Comparison of ENCODE assay signal across 8 cellular contexts in genomic region chr17:44308320-44308818, GRCh38. TPM values are rescaled to one million over a fixed set of nuclear protein-coding genes. Genes with fewer than 3 reads are reported as not detected.
A peak's percentile ranks its signal among the peaks of the same experiment; 100 is the strongest.
DNase-seq lines count a peak whose midpoint lies in the region; ATAC-seq, FAIRE-seq and TF ChIP-seq lines count a peak whose summit lies in the region.

RUNDC3A (plus strand) TSS chr17:44308601; CDS start chr17:44308833, 232 bp downstream.

- no peak within 1 kb of the TSS for H3K27ac Mint-ChIP-seq in activated CD4-positive, alpha-beta memory T cell treated with anti-CD3 and anti-CD28 coated beads, Interleukin-2, amount 10 ng/mL, durations not matched to agents 7 days and 5 days

- H3K36me3 Mint-ChIP-seq in activated CD4-positive, alpha-beta memory T cell treated with anti-CD3 and anti-CD28 coated beads, Interleukin-2, amount 10 ng/mL, durations not matched to agents 7 days and 5 days (ENCODE audit: low read depth), result no peaks in the 10 kb centered on the region

- no peak within 1 kb of the TSS for H3K4me3 Mint-ChIP-seq in activated CD4-positive, alpha-beta memory T cell treated with anti-CD3 and anti-CD28 coated beads, Interleukin-2, amount 10 ng/mL, durations not matched to agents 7 days and 5 days

- DNase-seq in AG08396 (ENCODE audit: low spot score) (peak; percentile 98), HFF-Myc (ENCODE audit: extremely low read depth, low read depth) (no peak), NCI-H524 (lab: John Stamatoyannopoulos, UW) (peak; percentile 94 to 96), dermis microvascular lymphatic vessel endothelial cell (ENCODE audit: low read depth in 2 of 2) (peak; percentile 41 to 81), HepG2 (ENCODE audit: low spot score) (peak; percentile 59)
- peak; percentile 80 for DNase-seq in activated CD4-positive, alpha-beta memory T cell treated with anti-CD3 and anti-CD28 coated beads, Interleukin-2, amount 10 ng/mL, durations not matched to agents 7 days and 5 days
- peak; percentile 85 to 87 for DNase-seq in stimulated activated CD4-positive, alpha-beta T cell treated with anti-CD3 and anti-CD28 coated beads, Interleukin-2, amount 100 ng/mL, for 24 hours

- ATAC-seq in HepG2 (peak; percentile 69), GM18519 (IDR thresholded peaks at IDR 0.05; ENCODE audit: low FRiP score, unreplicated experiment) (no peak)

- TF ChIP-seq EP300 in HepG2 (IDR thresholded peaks at IDR 0.05; ENCODE audit: low read depth in 2 of 2, low read length in 2 of 2), result no peak
- no peak; the same call in 1 of the 2 replicates for TF ChIP-seq EP300 in HepG2 (CRISPR knock-in tag; IDR thresholded peaks at IDR 0.05; ENCODE audit: borderline replicate concordance)

- FAIRE-seq in HepG2 (lab: Jason Lieb, UNC), result no peak

- H3K4me3 ChIP-seq in HFF-Myc (replicated peaks; ENCODE audit: low read depth, low read length), result peak within 1 kb of the TSS; percentile 19; the same call in 1 of the 2 replicates
- peak within 1 kb of the TSS; percentile 38 to 68 (median 58); a peak in 4 of 6 replicates for H3K4me3 ChIP-seq in HepG2 (replicated peaks in 1 of 3; ENCODE audit: insufficient read depth in 1 of 3, low read depth in 2 of 3, low read length in 3 of 3)

- in situ Hi-C loops in HepG2 (cut with HindIII; ENCODE audit: extremely low pct_ligation_motif_present, low pct_unique_long_range_greater_than_20kb), result no loop called here

- TF ChIP-seq CTCF in HFF-Myc (IDR thresholded peaks at IDR 0.05; ENCODE audit: low read depth, low read length, missing control alignments), result no peak
- no peak for TF ChIP-seq CTCF in HepG2 (CRISPR knock-in tag; IDR thresholded peaks at IDR 0.05)

- no peak within 1 kb of the TSS for H2AFZ ChIP-seq in HepG2 (ENCODE audit: low read length)

- peaks cover 44% of the 10 kb centered on the region for H3K4me1 ChIP-seq in HepG2 (ENCODE audit: insufficient read depth, low read length)

- H3K4me2 ChIP-seq in HepG2 (ENCODE audit: low read depth, low read length), result peak within 1 kb of the TSS; percentile 80

- peaks cover 41% of the 10 kb centered on the region for H3K27me3 Mint-ChIP-seq in activated CD4-positive, alpha-beta memory T cell treated with anti-CD3 and anti-CD28 coated beads, Interleukin-2, amount 10 ng/mL, durations not matched to agents 7 days and 5 days

- no TSS peak for BruUV-seq in HepG2 (replicated peaks; lab: Mats Ljungman, UMichigan)

- no peaks in the 10 kb centered on the region for H3K36me3 ChIP-seq in HepG2 (replicated peaks in 1 of 2; ENCODE audit: control insufficient read depth in 1 of 2, insufficient read depth in 2 of 2, low read length in 2 of 2)

- no peaks in the 10 kb centered on the region for H3K79me2 ChIP-seq in HepG2 (ENCODE audit: insufficient read depth, low read length)

- H3K27me3 ChIP-seq in HepG2 (ENCODE audit: control insufficient read depth in 1 of 2, insufficient read depth in 2 of 2, low read length in 2 of 2), result peaks cover 1 to 26% of the 10 kb centered on the region in 2 experiments; a peak in 4 of 5 replicates

- H3K27ac ChIP-seq in HepG2 (ENCODE audit: extremely low read length, insufficient read depth, low read length), result no peak within 1 kb of the TSS

- no peaks in the 10 kb centered on the region for H3K9me3 ChIP-seq in HepG2 (ENCODE audit: low read length)

- no peak within 1 kb of the TSS for H3K9ac ChIP-seq in HepG2 (ENCODE audit: insufficient read depth, low read depth, low read length)

- WGBS in HepG2 (ENCODE audit: low lambda C conversion rate), result 4% methylated on average over 15 of the region's 39 CpGs

- intact Hi-C loops in HepG2 (cut with micrococcal nuclease; ENCODE audit: unreplicated experiment), result no loop called here

- no peaks in the 10 kb centered on the region for H4K20me1 ChIP-seq in HepG2 (ENCODE audit: insufficient read depth, low read length)

- CTCF ChIA-PET in activated CD4-positive, alpha-beta memory T cell treated with anti-CD3 and anti-CD28 coated beads, Interleukin-2, amount 10 ng/mL, durations not matched to agents 7 days and 5 days (lab: Charles Lee), result no interaction called here
- CTCF ChIA-PET in HepG2 (lab: Yijun Ruan, JAX; ENCODE audit: low intra/inter-chr PET ratio, low total read pairs), result no interaction called here

- H3K9me3 Mint-ChIP-seq in activated CD4-positive, alpha-beta memory T cell treated with anti-CD3 and anti-CD28 coated beads, Interleukin-2, amount 10 ng/mL, durations not matched to agents 7 days and 5 days, result no peaks in the 10 kb centered on the region

- 0 out of 2 replicates have a peak, but pooled peaks have one; percentile 19 for TF ChIP-seq RAD21 in HepG2 (CRISPR knock-in tag; IDR thresholded peaks at IDR 0.05)

- POLR2A ChIA-PET in activated CD4-positive, alpha-beta memory T cell treated with anti-CD3 and anti-CD28 coated beads, Interleukin-2, amount 10 ng/mL, durations not matched to agents 7 days and 5 days (lab: Charles Lee), result no interaction called here
- POLR2A ChIA-PET in HepG2 (lab: Yijun Ruan, JAX), result interaction anchor here (0.6 to 1.2 kb wide), 6 partner anchors 10 to 109 kb away, joined by 3 to 6 read pairs (median 3); partner anchors contain the start of genes ATXN7L3 and GRN

- H3K4me1 Mint-ChIP-seq in activated CD4-positive, alpha-beta memory T cell treated with anti-CD3 and anti-CD28 coated beads, Interleukin-2, amount 10 ng/mL, durations not matched to agents 7 days and 5 days, result peaks cover 22% of the 10 kb centered on the region

- no peak for TF ChIP-seq POLR2A in HepG2 (IDR thresholded peaks at IDR 0.05; ENCODE audit: insufficient read depth in 1 of 2, low read depth in 2 of 2, low read length in 2 of 2)

TF ChIP-seq in HepG2, 621 proteins besides CTCF, POLR2A, EP300 and RAD21 (continues in another document):
- TF ChIP-seq ZNF775 (CRISPR knock-in tag; IDR thresholded peaks at IDR 0.05; ENCODE audit: borderline replicate concordance), result no peak
- peak; percentile 72; the same call in 1 of the 2 replicates for TF ChIP-seq MTF1 (CRISPR knock-in tag; IDR thresholded peaks at IDR 0.05)
- no peak for TF ChIP-seq KDM1A (CRISPR knock-in tag; IDR thresholded peaks at IDR 0.05)
- 0 out of 2 replicates have a peak, but pooled peaks have one; percentile 23 for TF ChIP-seq ZSCAN31 (CRISPR knock-in tag; IDR thresholded peaks at IDR 0.05; ENCODE audit: low read depth)
- peak; percentile 40; the same call in 1 of the 2 replicates for TF ChIP-seq ETV5 (CRISPR knock-in tag; IDR thresholded peaks at IDR 0.05; ENCODE audit: borderline replicate concordance)
- TF ChIP-seq ZSCAN30 (CRISPR knock-in tag; IDR thresholded peaks at IDR 0.05), result no peak
- no peak for TF ChIP-seq GABPA (IDR thresholded peaks at IDR 0.05; ENCODE audit: low read depth, low read length)
- no peak for TF ChIP-seq GABPA (CRISPR knock-in tag; IDR thresholded peaks at IDR 0.05; ENCODE audit: low read depth)
- no peak for TF ChIP-seq DMTF1 (CRISPR knock-in tag; IDR thresholded peaks at IDR 0.05)
- TF ChIP-seq ZNF263 (CRISPR knock-in tag; IDR thresholded peaks at IDR 0.05), result no peak
- TF ChIP-seq ZIK1 (CRISPR knock-in tag; IDR thresholded peaks at IDR 0.05; ENCODE audit: borderline replicate concordance, low read depth), result peak; percentile 66; the same call in 1 of the 2 replicates
- peak; percentile 90 for TF ChIP-seq HOXA9 (CRISPR knock-in tag; IDR thresholded peaks at IDR 0.05; ENCODE audit: borderline replicate concordance)

RNA-seq across cellular contexts. Expression of gene RUNDC3A, which starts in this region (rescaled TPM):
- under 1 TPM in 1 of 2 experiments, not detected in 1; 0.28 TPM for total RNA-seq in activated CD4-positive, alpha-beta memory T cell treated with anti-CD3 and anti-CD28 coated beads, Interleukin-2, amount 10 ng/mL, durations not matched to agents 7 days and 5 days
- total RNA-seq in dermis microvascular lymphatic vessel endothelial cell (0.13 and 0.25 TPM in 2 replicates), HepG2 (2016; rRNA removed; fragmentation: Illumina TruSeq; extraction: Trizol) (not detected in 2 replicates)
- not detected in 2 replicates for total RNA-seq in HepG2 (2016; cell fraction: cytosol; rRNA removed; fragmentation: Illumina TruSeq; extraction: Trizol; ENCODE audit: low read depth)
- total RNA-seq in HepG2 (2016; cell fraction: insoluble cytoplasmic fraction; rRNA removed; fragmentation: Illumina TruSeq; extraction: Trizol), result 0.04 TPM in 1 of 2 replicates, not detected in the other
- 0.31 TPM in 1 of 2 replicates, not detected in the other for total RNA-seq in HepG2 (2016; cell fraction: membrane; rRNA removed; fragmentation: Illumina TruSeq; extraction: Trizol)
- total RNA-seq in HepG2 (2016; cell fraction: nucleus; rRNA removed; fragmentation: Illumina TruSeq; extraction: Trizol), result not detected in 2 replicates
- polyA plus RNA-seq in HepG2 (2011; rRNA removed), result 0.25 and 0.33 TPM in 2 replicates
- 0.32 and 0.42 TPM in 2 replicates for polyA plus RNA-seq in HepG2 (2011; cell fraction: cytosol; rRNA removed)
- 0.97 and 1.1 TPM in 2 replicates for polyA plus RNA-seq in HepG2 (2011; cell fraction: nucleus; rRNA removed)
- 0.11 and 0.43 TPM in 2 replicates for polyA plus RNA-seq in HepG2 (2012)
- 0.18 TPM in 2 replicates for polyA plus RNA-seq in HepG2 (2016; cell fraction: cytosol; fragmentation: Illumina TruSeq; extraction: Trizol; ENCODE audit: low read depth)
- 0.21 and 0.33 TPM in 2 replicates for polyA plus RNA-seq in HepG2 (2016; cell fraction: insoluble cytoplasmic fraction; fragmentation: Illumina TruSeq; extraction: Trizol; ENCODE audit: low read depth)
- polyA plus RNA-seq in HepG2 (2016; cell fraction: membrane; fragmentation: Illumina TruSeq; extraction: Trizol; ENCODE audit: low read depth), result 0.07 TPM in 1 of 2 replicates, not detected in the other
- polyA plus RNA-seq in HepG2 (2016; cell fraction: nucleus; fragmentation: Illumina TruSeq; extraction: Trizol; ENCODE audit: insufficient read depth, low read depth), result 0.33 TPM in 1 of 2 replicates, not detected in the other
- 0.48 TPM in 1 of 2 replicates, not detected in the other for polyA minus RNA-seq in HepG2 (2011; rRNA and poly(A)+ RNA removed; ENCODE audit: low replicate concordance)
- polyA minus RNA-seq in HepG2 (2011; cell fraction: cytosol; rRNA and poly(A)+ RNA removed), result not detected in 2 replicates
- polyA minus RNA-seq in HepG2 (2011; cell fraction: nucleus; rRNA and poly(A)+ RNA removed), result 0.50 TPM in 1 of 2 replicates, not detected in the other

Comparison
In these comparisons a context has a peak if more than half of its experiments do, and no peak if none do; other contexts are left out.
1. Peak in DNase-seq in activated CD4-positive, alpha-beta memory T cell treated with anti-CD3 and anti-CD28 coated beads, Interleukin-2, amount 10 ng/mL, durations not matched to agents 7 days and 5 days; RNA of the gene not detected or under 1 TPM.
2. Peak in DNase-seq in dermis microvascular lymphatic vessel endothelial cell; RNA of the gene not detected or under 1 TPM.